ENCODE assay signal across 34 cellular contexts in the genomic region with DNA sequence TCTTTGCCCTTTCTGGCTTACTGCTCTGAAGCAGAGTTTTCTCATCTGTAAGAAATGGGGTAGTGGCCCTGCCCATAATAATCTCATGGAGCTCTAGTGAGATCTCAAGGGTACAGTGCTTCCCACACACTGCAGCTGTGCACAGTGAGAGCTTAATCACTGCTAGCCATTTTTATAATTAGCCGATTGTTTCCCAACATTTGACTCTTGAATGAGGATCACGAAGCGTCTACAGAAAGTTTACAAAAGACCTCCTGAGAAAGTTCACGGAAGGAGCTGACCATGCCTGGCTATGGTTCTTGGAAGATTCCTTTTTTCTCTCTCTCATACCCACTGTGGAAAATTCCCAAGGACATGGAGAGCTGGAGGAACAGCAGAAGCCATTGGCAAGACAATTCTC.
DNase-seq lines count a peak whose midpoint lies in the region; ATAC-seq, FAIRE-seq and TF ChIP-seq lines count a peak whose summit lies in the region.
"Had no signal": no experiment of that assay in that cellular context is flagged by ENCODE, and none has a peak within 500 bp of the region (broad histone marks: within the 10 kb centered on the region; RNA-seq: fewer than 3 reads in every experiment).

No MANE protein-coding gene starts in this region.

- H3K9me3 Mint-ChIP-seq in nephron progenitor cell = no peaks in the 10 kb centered on the region
- H3K9me3 Mint-ChIP-seq in immature natural killer cell = peaks cover 0 to 2% (median 0%) of the 10 kb centered on the region in 6 donors
- H3K9me3 Mint-ChIP-seq: activated naive CD8-positive, alpha-beta T cell treated with anti-CD3 and anti-CD28 coated beads for 36 hours; activated T-cell treated with anti-CD3 and anti-CD28 coated beads, Interleukin-2, amount 50 U/mL, for 4 hours; CD4-positive, CD25-positive, alpha-beta regulatory T cell; HFFc6; memory B cell had no signal

- H3K4me3 ChIP-seq in heart right ventricle = no peak overlapping the region
- H3K4me3 ChIP-seq: ascending aorta, hepatocyte, sigmoid colon, upper lobe of right lung had no signal

- H3K27me3 Mint-ChIP-seq in nephron progenitor cell (ENCODE audit: low read depth, poor library complexity) = no peaks in the 10 kb centered on the region
- H3K27me3 Mint-ChIP-seq in immature natural killer cell (ENCODE audit: low read depth in 3 of 3) = peaks cover 1 to 6% (median 5%) of the 10 kb centered on the region in 3 donors
- H3K27me3 Mint-ChIP-seq: progenitor cell of endocrine pancreas had no signal

- H3K4me3 Mint-ChIP-seq in nephron progenitor cell (no peak overlapping the region), immature natural killer cell (no peak overlapping the region)
- H3K4me3 Mint-ChIP-seq: activated CD8-positive, alpha-beta memory T cell treated with anti-CD3 and anti-CD28 coated beads, Interleukin-2, amount 10 ng/mL, durations not matched to agents 7 days and 5 days; activated naive CD8-positive, alpha-beta T cell treated with anti-CD3 and anti-CD28 coated beads for 36 hours; activated T-cell treated with anti-CD3 and anti-CD28 coated beads, Interleukin-2, amount 50 U/mL, for 4 hours; CD4-positive, CD25-positive, alpha-beta regulatory T cell; HFFc6; memory B cell had no signal

- no peaks in the 10 kb centered on the region for H3K9me3 ChIP-seq in heart right ventricle
- H3K9me3 ChIP-seq: ascending aorta, sigmoid colon, SK-N-SH, upper lobe of right lung had no signal

- intact Hi-C loops in Right ventricle myocardium superior (cut with DNase I) = no loop called here
- intact Hi-C loops in cardiac septum (cut with DNase I) = no loop called here
- intact Hi-C loops in heart right ventricle (cut with DNase I) = no loop called here

- H3K36me3 ChIP-seq in heart right ventricle = no peaks in the 10 kb centered on the region
- H3K36me3 ChIP-seq: ascending aorta, sigmoid colon, upper lobe of right lung had no signal

- H3K27me3 ChIP-seq in heart right ventricle = no peaks in the 10 kb centered on the region
- H3K27me3 ChIP-seq: ascending aorta, foreskin keratinocyte, hepatocyte, sigmoid colon, upper lobe of right lung had no signal

- peaks cover 0 to 12% (median under 1%) of the 10 kb centered on the region in 9 donors for H3K4me1 ChIP-seq in heart right ventricle
- H3K4me1 ChIP-seq: ascending aorta, foreskin keratinocyte, upper lobe of right lung had no signal

- H3K36me3 Mint-ChIP-seq in nephron progenitor cell (ENCODE audit: low read depth) = peaks cover 45% of the 10 kb centered on the region
- H3K36me3 Mint-ChIP-seq in immature natural killer cell = peaks cover 0 to 3% (median 0%) of the 10 kb centered on the region in 3 donors
- H3K36me3 Mint-ChIP-seq: activated CD8-positive, alpha-beta memory T cell treated with anti-CD3 and anti-CD28 coated beads, Interleukin-2, amount 10 ng/mL, durations not matched to agents 7 days and 5 days; activated naive CD8-positive, alpha-beta T cell treated with anti-CD3 and anti-CD28 coated beads for 36 hours; CD4-positive, CD25-positive, alpha-beta regulatory T cell; memory B cell had no signal

- CTCF ChIA-PET in RWPE1 (lab: Yijun Ruan, JAX) = no interaction called here

- FAIRE-seq in GM19239 (lab: Jason Lieb, UNC) = no peak
- FAIRE-seq: H1 had no signal

- peak; percentile 82 for ATAC-seq in Right ventricle myocardium superior (ENCODE audit: poor library complexity)
- peak; percentile 74 to 94 (median 86) for ATAC-seq in heart right ventricle
- ATAC-seq in HG03457 (IDR thresholded peaks at IDR 0.05; ENCODE audit: unreplicated experiment) = no peak
- ATAC-seq: activated CD8-positive, alpha-beta memory T cell treated with anti-CD3 and anti-CD28 coated beads, Interleukin-2, amount 10 ng/mL, durations not matched to agents 7 days and 5 days; activated T-cell treated with anti-CD3 and anti-CD28 coated beads, Interleukin-2, amount 50 U/mL, for 4 hours; foreskin keratinocyte; left colon; upper lobe of right lung had no signal

- TF ChIP-seq CTCF in heart right ventricle (IDR thresholded peaks at IDR 0.05) = no peak
- TF ChIP-seq CTCF in nephron progenitor cell (IDR thresholded peaks at IDR 0.05) = no peak
- TF ChIP-seq CTCF in RWPE1 (conservative IDR thresholded peaks at IDR 0.05; ENCODE audit: low read depth) = no peak

- H3K27ac ChIP-seq in heart right ventricle = peak overlapping the region in 7 of 10 donors; percentile 24 to 62 (median 51)
- H3K27ac ChIP-seq in RWPE1 = no peak overlapping the region
- H3K27ac ChIP-seq: ascending aorta, foreskin keratinocyte, hepatocyte, sigmoid colon, upper lobe of right lung had no signal

- 73 to 78% methylated on average over 4 of the region's 4 CpGs for WGBS in heart right ventricle, 2 donors

- DNase-seq in Right ventricle myocardium superior (no peak), cardiac septum (ENCODE audit: low spot score) (no peak), heart right ventricle (peak in 1 of 2 donors; percentile 27), nephron progenitor cell (no peak), immature natural killer cell (no peak), GM19239 (ENCODE audit: insufficient read length, low spot score) (no peak), RWPE1 (ENCODE audit: low spot score) (no peak)
- DNase-seq: 8988T; activated CD8-positive, alpha-beta memory T cell treated with anti-CD3 and anti-CD28 coated beads, Interleukin-2, amount 10 ng/mL, durations not matched to agents 7 days and 5 days; activated gamma-delta T cell; activated naive CD8-positive, alpha-beta T cell treated with anti-CD3 and anti-CD28 coated beads for 36 hours; activated T-cell treated with anti-CD3 and anti-CD28 coated beads, Interleukin-2, amount 50 U/mL, for 4 hours; CD4-positive, CD25-positive, alpha-beta regulatory T cell; central memory CD4-positive, alpha-beta T cell; DND-41; foreskin keratinocyte; HFFc6; KBM-7; left colon; NCI-H1092 treated with DMSO at 0.1 percent for 48 hours; NCI-H187; NCI-H2171 treated with DMSO at 0.1 percent for 48 hours; NCI-H510A; sigmoid colon; SK-N-SH; stimulated activated CD4-positive, alpha-beta T cell treated with anti-CD3 and anti-CD28 coated beads, Interleukin-15, amount 100 ng/mL, for 24 hours; stimulated activated CD4-positive, alpha-beta T cell treated with anti-CD3 and anti-CD28 coated beads, Interleukin-4, amount 100 ng/mL, for 4 hours had no signal

- H3K4me1 Mint-ChIP-seq in nephron progenitor cell (peaks cover 4% of the 10 kb centered on the region), immature natural killer cell (no peaks in the 10 kb centered on the region)
- H3K4me1 Mint-ChIP-seq: activated CD8-positive, alpha-beta memory T cell treated with anti-CD3 and anti-CD28 coated beads, Interleukin-2, amount 10 ng/mL, durations not matched to agents 7 days and 5 days; activated naive CD8-positive, alpha-beta T cell treated with anti-CD3 and anti-CD28 coated beads for 36 hours; CD4-positive, CD25-positive, alpha-beta regulatory T cell; memory B cell had no signal

- H3K27ac Mint-ChIP-seq in nephron progenitor cell (peak overlapping the region; percentile 8), immature natural killer cell (no peak overlapping the region)
- H3K27ac Mint-ChIP-seq: activated CD8-positive, alpha-beta memory T cell treated with anti-CD3 and anti-CD28 coated beads, Interleukin-2, amount 10 ng/mL, durations not matched to agents 7 days and 5 days; activated naive CD8-positive, alpha-beta T cell treated with anti-CD3 and anti-CD28 coated beads for 36 hours; CD4-positive, CD25-positive, alpha-beta regulatory T cell; HFFc6; memory B cell; progenitor cell of endocrine pancreas had no signal

- POLR2A ChIA-PET in RWPE1 (lab: Yijun Ruan, JAX; ENCODE audit: low non-redundant PET) = no interaction called here
